1 cellular context compared by ENCODE assay signal in genomic region chr1:162859210-162859609, GRCh38.
TF ChIP-seq lines count a peak whose summit lies in the region.

No MANE protein-coding gene starts in this region.

TF ChIP-seq in GM23338, 12 proteins besides CTCF, POLR2A, EP300 and RAD21 (continued from another document):
- TF ChIP-seq ZNF462 (CRISPR knock-in tag; IDR thresholded peaks at IDR 0.05), result no peak
- no peak for TF ChIP-seq EZH2phosphoT487 (IDR thresholded peaks at IDR 0.05; ENCODE audit: unreplicated experiment)
- no peak for TF ChIP-seq POLR2AphosphoS5 (IDR thresholded peaks at IDR 0.05; ENCODE audit: low read depth)
- TF ChIP-seq CREB1 (CRISPR knock-in tag; IDR thresholded peaks at IDR 0.05; ENCODE audit: low read depth), result no peak
- TF ChIP-seq STAT1 (IDR thresholded peaks at IDR 0.05; ENCODE audit: unreplicated experiment), result no peak
- no peak for TF ChIP-seq EZH2 (IDR thresholded peaks at IDR 0.05; ENCODE audit: low read depth, unreplicated experiment)
- no peak for TF ChIP-seq NANOG (IDR thresholded peaks at IDR 0.05; ENCODE audit: borderline replicate concordance)
- TF ChIP-seq ZNF114 (CRISPR knock-in tag; IDR thresholded peaks at IDR 0.05), result no peak
- TF ChIP-seq, protein P1, sequence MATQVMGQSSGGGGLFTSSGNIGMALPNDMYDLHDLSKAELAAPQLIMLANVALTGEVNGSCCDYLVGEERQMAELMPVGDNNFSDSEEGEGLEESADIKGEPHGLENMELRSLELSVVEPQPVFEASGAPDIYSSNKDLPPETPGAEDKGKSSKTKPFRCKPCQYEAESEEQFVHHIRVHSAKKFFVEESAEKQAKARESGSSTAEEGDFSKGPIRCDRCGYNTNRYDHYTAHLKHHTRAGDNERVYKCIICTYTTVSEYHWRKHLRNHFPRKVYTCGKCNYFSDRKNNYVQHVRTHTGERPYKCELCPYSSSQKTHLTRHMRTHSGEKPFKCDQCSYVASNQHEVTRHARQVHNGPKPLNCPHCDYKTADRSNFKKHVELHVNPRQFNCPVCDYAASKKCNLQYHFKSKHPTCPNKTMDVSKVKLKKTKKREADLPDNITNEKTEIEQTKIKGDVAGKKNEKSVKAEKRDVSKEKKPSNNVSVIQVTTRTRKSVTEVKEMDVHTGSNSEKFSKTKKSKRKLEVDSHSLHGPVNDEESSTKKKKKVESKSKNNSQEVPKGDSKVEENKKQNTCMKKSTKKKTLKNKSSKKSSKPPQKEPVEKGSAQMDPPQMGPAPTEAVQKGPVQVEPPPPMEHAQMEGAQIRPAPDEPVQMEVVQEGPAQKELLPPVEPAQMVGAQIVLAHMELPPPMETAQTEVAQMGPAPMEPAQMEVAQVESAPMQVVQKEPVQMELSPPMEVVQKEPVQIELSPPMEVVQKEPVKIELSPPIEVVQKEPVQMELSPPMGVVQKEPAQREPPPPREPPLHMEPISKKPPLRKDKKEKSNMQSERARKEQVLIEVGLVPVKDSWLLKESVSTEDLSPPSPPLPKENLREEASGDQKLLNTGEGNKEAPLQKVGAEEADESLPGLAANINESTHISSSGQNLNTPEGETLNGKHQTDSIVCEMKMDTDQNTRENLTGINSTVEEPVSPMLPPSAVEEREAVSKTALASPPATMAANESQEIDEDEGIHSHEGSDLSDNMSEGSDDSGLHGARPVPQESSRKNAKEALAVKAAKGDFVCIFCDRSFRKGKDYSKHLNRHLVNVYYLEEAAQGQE (IDR thresholded peaks at IDR 0.05; ENCODE audit: unreplicated experiment), result no peak
